In genomic region chrX:129637217-129638109, GRCh38 we compare ENCODE assay signal across 8 cellular contexts. TPM values are rescaled to one million over a fixed set of nuclear protein-coding genes. Genes with fewer than 3 reads are reported as not detected.
DNase-seq lines count a peak whose midpoint lies in the region; ATAC-seq, FAIRE-seq and TF ChIP-seq lines count a peak whose summit lies in the region.

No MANE protein-coding gene starts in this region.

- CTCF ChIA-PET in HCT116 (lab: Charles Lee) = interaction anchor here (2.3 kb wide), 1 partner anchor 89 kb away, joined by 10 read pairs; no protein-coding TSS in a partner anchor
- CTCF ChIA-PET in activated CD4-positive, alpha-beta T cell treated with anti-CD3 and anti-CD28 coated beads, Interleukin-2, amount 10 ng/mL, durations not matched to agents 7 days and 5 days (lab: Charles Lee) = interaction anchor here (0.7 to 1.5 kb wide), 6 partner anchors 59 to 268 kb away, joined by 3 to 4 read pairs (median 3); no protein-coding TSS in a partner anchor

- DNase-seq in HCT116 (ENCODE audit: low read depth, low spot score) (peak; percentile 36), NCI-H2196 (lab: John Stamatoyannopoulos, UW; ENCODE audit: unreplicated experiment) (peak; percentile 56), dedifferentiated amniotic fluid mesenchymal stem cell (ENCODE audit: extremely low spot score) (peak; percentile 67), lung microvascular endothelial cell (ENCODE audit: low read depth in 2 of 2) (peak; percentile 69 to 71)
- DNase-seq in activated CD4-positive, alpha-beta T cell treated with anti-CD3 and anti-CD28 coated beads, Interleukin-2, amount 10 ng/mL, durations not matched to agents 7 days and 5 days = peak; percentile 75
- peak; percentile 55 for DNase-seq in stimulated activated CD8-positive, alpha-beta memory T cell treated with anti-CD3 and anti-CD28 coated beads, Interleukin-12 subunit alpha, Interleukin-12 subunit beta, amount 100 ng/mL, for 1 hour (ENCODE audit: low read depth)

- H3K9me3 ChIP-seq in HCT116 (ENCODE audit: control insufficient read depth in 1 of 2, insufficient read depth in 1 of 2, low read depth in 1 of 2, low read length in 2 of 2) = no peaks in the 10 kb centered on the region

- H3K27ac Mint-ChIP-seq in activated CD4-positive, alpha-beta T cell treated with anti-CD3 and anti-CD28 coated beads, Interleukin-2, amount 10 ng/mL, durations not matched to agents 7 days and 5 days = peak overlapping the region; percentile 54

- no peak overlapping the region for H3K9ac ChIP-seq in HCT116 (ENCODE audit: low read length)

- intact Hi-C loops in HCT116 (cut with micrococcal nuclease) = loop anchor here (1.0 kb wide), 1 partner anchor 89 kb away; no protein-coding TSS in a partner anchor

- no peaks in the 10 kb centered on the region for H3K9me3 Mint-ChIP-seq in activated CD4-positive, alpha-beta T cell treated with anti-CD3 and anti-CD28 coated beads, Interleukin-2, amount 10 ng/mL, durations not matched to agents 7 days and 5 days

- TF ChIP-seq CTCF in HCT116 (IDR thresholded peaks at IDR 0.05 in 2 of 3, conservative IDR thresholded peaks at IDR 0.05 in 1 of 3; ENCODE audit: borderline replicate concordance in 1 of 3, insufficient read depth in 1 of 3, low read depth in 2 of 3, low read length in 2 of 3) = peak; percentile 64 to 88 (median 85); a peak in 5 of 6 replicates

- no TSS peak for BruUV-seq in HCT116 (replicated peaks; lab: Mats Ljungman, UMichigan)

- peak; percentile 86 for ATAC-seq in HCT116
- no peak for ATAC-seq in HG02938 (IDR thresholded peaks at IDR 0.05; ENCODE audit: unreplicated experiment)

- H3K4me3 ChIP-seq in HCT116 (replicated peaks in 1 of 2; ENCODE audit: low read depth in 1 of 2, low read length in 2 of 2) = no peak overlapping the region

- RAD21 ChIA-PET in HCT116 (lab: Charles Lee; ENCODE audit: low non-redundant PET in 1 of 2, low total read pairs in 2 of 2, uncharacterized antibody in 2 of 2, unreplicated experiment in 2 of 2) = no interaction called here

- H4K20me1 ChIP-seq in HCT116 (ENCODE audit: insufficient read depth) = no peaks in the 10 kb centered on the region

- no peaks in the 10 kb centered on the region for H3K36me3 ChIP-seq in HCT116 (ENCODE audit: control insufficient read depth in 1 of 2, insufficient read depth in 2 of 2, low read length in 2 of 2)

- peak overlapping the region; percentile 68 for H2AFZ ChIP-seq in HCT116 (ENCODE audit: low read depth, low read length, poor library complexity, severe bottlenecking)

- POLR2A ChIA-PET in HCT116 (lab: Charles Lee) = no interaction called here
- POLR2A ChIA-PET in activated CD4-positive, alpha-beta T cell treated with anti-CD3 and anti-CD28 coated beads, Interleukin-2, amount 10 ng/mL, durations not matched to agents 7 days and 5 days (lab: Charles Lee) = interaction anchor here (0.6 kb wide), 1 partner anchor 72 kb away, joined by 8 read pairs; no protein-coding TSS in a partner anchor

- no peak overlapping the region for H3K4me3 Mint-ChIP-seq in activated CD4-positive, alpha-beta T cell treated with anti-CD3 and anti-CD28 coated beads, Interleukin-2, amount 10 ng/mL, durations not matched to agents 7 days and 5 days

- peak; percentile 74 for TF ChIP-seq RAD21 in HCT116 (IDR thresholded peaks at IDR 0.05; ENCODE audit: low read depth)

- no peaks in the 10 kb centered on the region for H3K9me2 ChIP-seq in HCT116 (ENCODE audit: insufficient read depth)

- no peaks in the 10 kb centered on the region for H3K27me3 Mint-ChIP-seq in activated CD4-positive, alpha-beta T cell treated with anti-CD3 and anti-CD28 coated beads, Interleukin-2, amount 10 ng/mL, durations not matched to agents 7 days and 5 days

- no peaks in the 10 kb centered on the region for H3K79me2 ChIP-seq in HCT116 (ENCODE audit: insufficient read depth, low read length)

- H3K36me3 Mint-ChIP-seq in activated CD4-positive, alpha-beta T cell treated with anti-CD3 and anti-CD28 coated beads, Interleukin-2, amount 10 ng/mL, durations not matched to agents 7 days and 5 days (ENCODE audit: low read depth) = no peaks in the 10 kb centered on the region

- H3K4me2 ChIP-seq in HCT116 (ENCODE audit: low read length) = no peak overlapping the region

- H3K27ac ChIP-seq in HCT116 (ENCODE audit: low read depth, low read length) = no peak overlapping the region

- no peak for TF ChIP-seq POLR2A in HCT116 (IDR thresholded peaks at IDR 0.05; ENCODE audit: borderline replicate concordance, extremely low read depth, insufficient read depth, insufficient read length)

- H3K4me1 Mint-ChIP-seq in activated CD4-positive, alpha-beta T cell treated with anti-CD3 and anti-CD28 coated beads, Interleukin-2, amount 10 ng/mL, durations not matched to agents 7 days and 5 days = peaks cover 10% of the 10 kb centered on the region

- FAIRE-seq in G401.6 (lab: Jason Lieb, UNC) = peak; percentile 53

- H3K4me1 ChIP-seq in HCT116 (ENCODE audit: control insufficient read depth in 1 of 2, insufficient read depth in 2 of 2, low read length in 2 of 2) = peaks cover 0 to 4% of the 10 kb centered on the region in 2 experiments; a peak in 1 of 4 replicates

- H3K27me3 ChIP-seq in HCT116 (ENCODE audit: insufficient read depth, low read length) = no peaks in the 10 kb centered on the region

TF ChIP-seq in HCT116, 20 proteins besides CTCF, POLR2A, EP300 and RAD21:
- TF ChIP-seq YY1 (IDR thresholded peaks at IDR 0.05; ENCODE audit: extremely low read depth, insufficient replicate concordance, low read depth, low read length) (peak; percentile 39), POLR2AphosphoS5 (IDR thresholded peaks at IDR 0.05; ENCODE audit: low read depth, low read length) (no peak), FOSL1 (IDR thresholded peaks at IDR 0.05; ENCODE audit: low read depth) (no peak)
TF ChIP-seq in HCT116: peak in this region for 1.

RNA-seq across cellular contexts. Expression of gene APLN, which starts 17.3 kb away (rescaled TPM):
- total RNA-seq in HCT116 (2021; ENCODE audit: unreplicated experiment) (0.22 TPM), lung microvascular endothelial cell (9.3 and 28.8 TPM in 2 replicates)
- polyA plus RNA-seq in HCT116 (2012) = 0.06 and 0.12 TPM in 2 replicates
- under 1 TPM; 0.17 to 0.25 TPM for total RNA-seq in activated CD4-positive, alpha-beta T cell treated with anti-CD3 and anti-CD28 coated beads, Interleukin-2, amount 10 ng/mL, durations not matched to agents 7 days and 5 days
